In genomic region chr18:58613201-58613600, GRCh38 we compare ENCODE assay signal across 1 cellular context. TPM values are rescaled to one million over a fixed set of nuclear protein-coding genes. Genes with fewer than 3 reads are reported as not detected.
"Had no signal": no experiment of that assay in that cellular context is flagged by ENCODE, and none has a peak within 500 bp of the region (broad histone marks: within the 10 kb centered on the region; RNA-seq: fewer than 3 reads in every experiment).

No MANE protein-coding gene starts in this region.

RNA-seq across cellular contexts. Expression of gene ALPK2, which starts 15.7 kb away (rescaled TPM):
- total RNA-seq: K562 had no signal
- polyA plus RNA-seq: K562 had no signal
